Comparison of ENCODE assay signal across 22 cellular contexts in genomic region chr12:83793616-83794015, GRCh38.
"Had no signal": no experiment of that assay in that cellular context is flagged by ENCODE, and none has a peak within 500 bp of the region (broad histone marks: within the 10 kb centered on the region; RNA-seq: fewer than 3 reads in every experiment).

No MANE protein-coding gene starts in this region.

- H3K27ac ChIP-seq: esophagus squamous epithelium, heart left ventricle, left lung, lower lobe of right lung, pancreas, suprapubic skin, thyroid gland, upper lobe of left lung, uterus had no signal

- FAIRE-seq: endometrium, frontal cortex, pancreas had no signal

- H3K4me1 ChIP-seq: esophagus squamous epithelium, heart left ventricle, left lung, lower lobe of right lung, pancreas, suprapubic skin, thyroid gland, upper lobe of left lung, uterus had no signal

- H3K36me3 ChIP-seq: esophagus squamous epithelium, heart left ventricle, left lung, lower lobe of right lung, pancreas, suprapubic skin, thyroid gland, upper lobe of left lung, uterus had no signal

- H3K4me3 ChIP-seq: esophagus squamous epithelium, heart left ventricle, left lung, lower lobe of right lung, pancreas, smooth muscle cell, suprapubic skin, thyroid gland, upper lobe of left lung, uterus had no signal

- ATAC-seq: heart left ventricle, left lung, lower lobe of right lung, pancreas, right cardiac atrium had no signal

- DNase-seq: cortex of kidney; effector memory CD4-positive, alpha-beta T cell; esophagus squamous epithelium; heart left ventricle; hippocampal formation; islet precursor cell; left lung; lower lobe of right lung; mesenchymal stem cell; midbrain; occipital lobe; pancreas; right cardiac atrium; stimulated activated CD4-positive, alpha-beta T cell treated with anti-CD3 and anti-CD28 coated beads, Interleukin-2, amount 100 ng/mL, for 48 hours; stimulated activated naive CD4-positive, alpha-beta T cell treated with Interleukin-2 at 50 U/mL for 16 hours; thyroid gland; upper lobe of left lung; uterus had no signal

- H3K9me3 ChIP-seq: esophagus squamous epithelium, heart left ventricle, left lung, lower lobe of right lung, pancreas, suprapubic skin, thyroid gland, upper lobe of left lung, uterus had no signal

- H3K4me2 ChIP-seq: smooth muscle cell had no signal

- H3K27me3 ChIP-seq: esophagus squamous epithelium, heart left ventricle, left lung, pancreas, suprapubic skin, thyroid gland, upper lobe of left lung, uterus had no signal
